8 cellular contexts compared by ENCODE assay signal in the genomic region with DNA sequence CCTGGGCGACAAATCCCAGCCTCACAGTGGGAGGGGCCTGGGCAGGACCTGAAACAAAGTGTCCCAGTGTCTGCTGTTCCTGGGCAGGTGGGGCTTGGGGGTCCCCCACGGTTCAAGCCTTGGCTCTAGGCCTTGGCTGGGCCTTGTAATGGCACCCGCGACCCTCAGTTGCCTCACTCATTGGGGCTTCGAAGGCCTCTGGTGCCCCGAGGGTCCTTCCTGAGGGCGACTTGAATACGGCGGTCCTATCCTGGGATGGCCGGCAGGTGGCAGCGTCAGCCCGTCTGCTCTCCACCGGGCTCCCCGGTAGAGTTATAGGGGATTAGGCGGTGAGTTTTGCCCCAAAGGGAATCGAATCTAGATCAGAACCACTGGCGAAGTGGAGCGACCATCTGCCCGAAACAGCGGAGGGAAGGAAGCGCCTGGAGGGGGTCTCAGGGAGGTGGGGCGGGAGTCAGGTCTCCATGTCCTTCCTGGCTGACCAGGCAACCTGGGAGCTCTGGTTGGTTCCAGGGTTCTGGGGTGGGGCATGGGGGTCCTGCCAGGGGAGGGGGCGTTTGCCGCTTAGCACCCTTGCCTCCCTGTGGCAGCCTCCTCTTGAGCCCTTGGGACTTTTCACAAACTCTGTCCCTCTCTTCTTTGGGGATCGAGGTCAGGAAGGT. TPM values are rescaled to one million over a fixed set of nuclear protein-coding genes. Genes with fewer than 3 reads are reported as not detected.
DNase-seq lines count a peak whose midpoint lies in the region; ATAC-seq and TF ChIP-seq lines count a peak whose summit lies in the region.

No MANE protein-coding gene starts in this region.

- H3T11ph ChIP-seq in H9 (ENCODE audit: low read length): no peak overlapping the region

- intact Hi-C loops in activated CD4-positive, alpha-beta memory T cell treated with anti-CD3 and anti-CD28 coated beads for 36 hours (cut with micrococcal nuclease): loop anchor here (1.0 to 10.0 kb wide), 4 partner anchors 134 to 500 kb away; a partner anchor contains a TSS

- H3K27ac ChIP-seq in H9 (ENCODE audit: insufficient read length, low read depth, low read length) (no peak overlapping the region), lung (ENCODE audit: low read depth in 1 of 2, low read length in 1 of 2) (no peak overlapping the region)

- peaks cover 28% of the 10 kb centered on the region for H3K27me3 Mint-ChIP-seq in H9 (ENCODE audit: low read depth)
- H3K27me3 Mint-ChIP-seq in activated CD4-positive, alpha-beta memory T cell treated with anti-CD3 and anti-CD28 coated beads for 36 hours: no peaks in the 10 kb centered on the region

- no peak overlapping the region for H2BK120ac ChIP-seq in H9 (ENCODE audit: low read depth, low read length, poor library complexity, severe bottlenecking)

- H3K23ac ChIP-seq in H9 (ENCODE audit: insufficient read length, low read depth, low read length): no peak overlapping the region

- peak overlapping the region; percentile 75 to 83 for H3K4me3 Mint-ChIP-seq in H9
- peak overlapping the region; percentile 67 for H3K4me3 Mint-ChIP-seq in activated CD4-positive, alpha-beta memory T cell treated with anti-CD3 and anti-CD28 coated beads for 36 hours

- WGBS in H9 (ENCODE audit: extremely low coverage, insufficient read length, low lambda C conversion rate): no CpG with 5 or more reads among the region's 25 CpGs
- WGBS in lung, 2 donors: 3 to 4% methylated on average over 25 of the region's 25 CpGs

- no peak overlapping the region for H2AFZ ChIP-seq in H9 (ENCODE audit: low read length)

- peaks cover 15% of the 10 kb centered on the region for H3K23me2 ChIP-seq in H9 (ENCODE audit: insufficient read length, low read depth, low read length, poor library complexity, severe bottlenecking)

- H2BK12ac ChIP-seq in H9 (ENCODE audit: insufficient read length, low read depth, low read length): no peak overlapping the region

- H3K4me2 ChIP-seq in H9 (ENCODE audit: insufficient read depth, insufficient read length, low read length): peak overlapping the region; percentile 68

- no peak overlapping the region for H2BK15ac ChIP-seq in H9 (ENCODE audit: low read depth, low read length)

- no peak overlapping the region for H4K91ac ChIP-seq in H9 (ENCODE audit: insufficient read length, low read depth, low read length)

- no peak overlapping the region for H3K4ac ChIP-seq in H9 (ENCODE audit: low read depth, low read length)

- H3K79me1 ChIP-seq in H9 (ENCODE audit: insufficient read depth, low read depth, low read length, poor library complexity, severe bottlenecking): no peaks in the 10 kb centered on the region

- TF ChIP-seq CTCF in H9 (conservative IDR thresholded peaks at IDR 0.05): peak; percentile 94
- TF ChIP-seq CTCF in lung (IDR thresholded peaks at IDR 0.05; ENCODE audit: control extremely low read depth, extremely low read depth): peak; percentile 86

- CTCF ChIA-PET in activated CD4-positive, alpha-beta memory T cell treated with anti-CD3 and anti-CD28 coated beads for 36 hours (lab: Charles Lee): interaction anchor here (0.6 to 3.2 kb wide), 12 partner anchors 9 to 374 kb away, joined by 3 to 43 read pairs (median 6); a partner anchor contains a TSS

- H4K5ac ChIP-seq in H9 (ENCODE audit: insufficient read length, low read depth, low read length): no peak overlapping the region

- DNase-seq in AML-193 (lab: John Stamatoyannopoulos, UW) (peak; percentile 25 to 40), H9 (peak; percentile 83), NCI-H748 treated with DMSO at 0.1 percent for 48 hours (lab: John Stamatoyannopoulos, UW) (peak; percentile 11), ecto neural progenitor cell (ENCODE audit: low spot score) (peak; percentile 91), lung (ENCODE audit: low spot score) (peak; percentile 79)
- DNase-seq in activated CD4-positive, alpha-beta memory T cell treated with anti-CD3 and anti-CD28 coated beads for 36 hours: peak; percentile 88
- peak; percentile 51 for DNase-seq in stimulated activated CD8-positive, alpha-beta memory T cell treated with anti-CD3 and anti-CD28 coated beads, Interleukin-12 subunit alpha, Interleukin-12 subunit beta, amount 100 ng/mL, for 24 hours (ENCODE audit: extremely low read depth)

- H2BK5ac ChIP-seq in H9 (ENCODE audit: insufficient read length, low read length): no peak overlapping the region

- POLR2A ChIA-PET in activated CD4-positive, alpha-beta memory T cell treated with anti-CD3 and anti-CD28 coated beads for 36 hours (lab: Charles Lee): interaction anchor here (1.0 to 2.8 kb wide), 3 partner anchors 112 to 134 kb away, joined by 3 to 15 read pairs (median 3); a partner anchor contains a TSS

- no peaks in the 10 kb centered on the region for H3K9me3 Mint-ChIP-seq in H9
- no peaks in the 10 kb centered on the region for H3K9me3 Mint-ChIP-seq in activated CD4-positive, alpha-beta memory T cell treated with anti-CD3 and anti-CD28 coated beads for 36 hours

- no peaks in the 10 kb centered on the region for H3K27me3 ChIP-seq in H9 (ENCODE audit: insufficient read depth, low read length)
- no peaks in the 10 kb centered on the region for H3K27me3 ChIP-seq in lung (ENCODE audit: control insufficient read depth, insufficient read depth)

- H3K18ac ChIP-seq in H9 (ENCODE audit: insufficient read length, low read depth, low read length): no peak overlapping the region

- H3K4me1 Mint-ChIP-seq in H9: peaks cover 20 to 27% of the 10 kb centered on the region in 2 experiments
- H3K4me1 Mint-ChIP-seq in activated CD4-positive, alpha-beta memory T cell treated with anti-CD3 and anti-CD28 coated beads for 36 hours (ENCODE audit: low read depth): peaks cover 34% of the 10 kb centered on the region

- H3K36me3 ChIP-seq in lung (ENCODE audit: control insufficient read depth in 2 of 2, insufficient read depth in 2 of 2, low read length in 2 of 2): peaks cover 0 to 5% of the 10 kb centered on the region in 2 donors

- no peak overlapping the region for H3K4me3 ChIP-seq in lung

- no peak overlapping the region for H3K56ac ChIP-seq in H9 (ENCODE audit: insufficient read length, low read depth, low read length)

- H3K36me3 Mint-ChIP-seq in H9 (ENCODE audit: insufficient read depth in 1 of 3, low read depth in 3 of 3): peaks cover 2 to 9% (median 8%) of the 10 kb centered on the region in 3 experiments; a peak in 6 of 7 replicates
- no peaks in the 10 kb centered on the region for H3K36me3 Mint-ChIP-seq in activated CD4-positive, alpha-beta memory T cell treated with anti-CD3 and anti-CD28 coated beads for 36 hours

- H3K9me3 ChIP-seq in H9 (ENCODE audit: control insufficient read depth, low read depth, low read length) (no peaks in the 10 kb centered on the region), lung (ENCODE audit: control insufficient read depth in 2 of 2, insufficient read depth in 1 of 2, low read length in 1 of 2) (no peaks in the 10 kb centered on the region)

- H4K20me1 ChIP-seq in H9 (ENCODE audit: control insufficient read depth, insufficient read depth, insufficient read length): no peaks in the 10 kb centered on the region

- ATAC-seq in lung (ENCODE audit: insufficient read depth, low FRiP score): no peak
- ATAC-seq in HG03457 (IDR thresholded peaks at IDR 0.05; ENCODE audit: unreplicated experiment): no peak

- H3K9ac ChIP-seq in H9 (ENCODE audit: extremely low read depth, insufficient read length, low read length): no peak overlapping the region

- no peak overlapping the region for H2AK5ac ChIP-seq in H9 (ENCODE audit: insufficient read length, low read length)

- H3K27ac Mint-ChIP-seq in H9: peak overlapping the region in 1 of 3 experiments; percentile 75; a peak in 1 of 7 replicates
- peak overlapping the region; percentile 82 for H3K27ac Mint-ChIP-seq in activated CD4-positive, alpha-beta memory T cell treated with anti-CD3 and anti-CD28 coated beads for 36 hours

- no peaks in the 10 kb centered on the region for H3K79me2 ChIP-seq in H9 (ENCODE audit: insufficient read depth, low read length)

- H2BK20ac ChIP-seq in H9 (ENCODE audit: low read depth, low read length, poor library complexity, severe bottlenecking): no peak overlapping the region

- no peak overlapping the region; the same call in 1 of the 2 replicates for H3K14ac ChIP-seq in H9 (ENCODE audit: insufficient read depth, low read length)

- H4K8ac ChIP-seq in H9 (replicated peaks; ENCODE audit: insufficient read length, low read depth, low read length): no peak overlapping the region

- H3K4me1 ChIP-seq in H9 (ENCODE audit: insufficient read depth, low read length) (no peaks in the 10 kb centered on the region), lung (ENCODE audit: control insufficient read depth in 2 of 2, insufficient read depth in 2 of 2, low read length in 2 of 2) (peaks cover 0 to 12% of the 10 kb centered on the region in 2 donors)

RNA-seq across cellular contexts. Expression of a gene that starts 2.1 kb away (rescaled TPM):
- total RNA-seq in H9 (2021) (33.6 and 34.4 TPM in 2 replicates), lung (10 to 100 TPM; 15.7 to 25.4 TPM)
- 10 to 100 TPM; 14.8 to 15.4 TPM for total RNA-seq in activated CD4-positive, alpha-beta memory T cell treated with anti-CD3 and anti-CD28 coated beads for 36 hours
- 10 to 100 TPM; 19.4 to 21.6 TPM for polyA plus RNA-seq in lung

RNA-seq across cellular contexts. Expression of a gene that starts 22.8 kb away (rescaled TPM):
- total RNA-seq in H9 (2021) (110 and 118 TPM in 2 replicates), lung (100 to 1,000 TPM in 1 of 2 donors, 10 to 100 TPM in 1; 79.7 to 134 TPM)
- total RNA-seq in activated CD4-positive, alpha-beta memory T cell treated with anti-CD3 and anti-CD28 coated beads for 36 hours: 100 to 1,000 TPM; 148 to 154 TPM
- 10 to 100 TPM; 71.7 to 96.1 TPM for polyA plus RNA-seq in lung

RNA-seq across cellular contexts. Expression of a gene that starts 23.1 kb away (rescaled TPM):
- total RNA-seq in H9 (2021): 12.7 and 14.3 TPM in 2 replicates
- total RNA-seq in activated CD4-positive, alpha-beta memory T cell treated with anti-CD3 and anti-CD28 coated beads for 36 hours: 1 to 10 TPM; 5.4 to 6.3 TPM
- 10 to 100 TPM; 20.7 to 23.9 TPM for total RNA-seq in lung
- polyA plus RNA-seq in lung: 1 to 10 TPM; 5.2 to 7.2 TPM

Comparison
In these comparisons a context has a peak if more than half of its experiments do, and no peak if none do; other contexts are left out.
1. DNase-seq: peak in every context shown above with its lines; median percentile 91 in ecto neural progenitor cell; 88 in activated CD4-positive, alpha-beta memory T cell treated with anti-CD3 and anti-CD28 coated beads for 36 hours; 83 in H9; 79 in lung; 51 in stimulated activated CD8-positive, alpha-beta memory T cell treated with anti-CD3 and anti-CD28 coated beads, Interleukin-12 subunit alpha, Interleukin-12 subunit beta, amount 100 ng/mL, for 24 hours; 32 in AML-193; 11 in NCI-H748 treated with DMSO at 0.1 percent for 48 hours.